8 cellular contexts compared by ENCODE assay signal in the genomic region with DNA sequence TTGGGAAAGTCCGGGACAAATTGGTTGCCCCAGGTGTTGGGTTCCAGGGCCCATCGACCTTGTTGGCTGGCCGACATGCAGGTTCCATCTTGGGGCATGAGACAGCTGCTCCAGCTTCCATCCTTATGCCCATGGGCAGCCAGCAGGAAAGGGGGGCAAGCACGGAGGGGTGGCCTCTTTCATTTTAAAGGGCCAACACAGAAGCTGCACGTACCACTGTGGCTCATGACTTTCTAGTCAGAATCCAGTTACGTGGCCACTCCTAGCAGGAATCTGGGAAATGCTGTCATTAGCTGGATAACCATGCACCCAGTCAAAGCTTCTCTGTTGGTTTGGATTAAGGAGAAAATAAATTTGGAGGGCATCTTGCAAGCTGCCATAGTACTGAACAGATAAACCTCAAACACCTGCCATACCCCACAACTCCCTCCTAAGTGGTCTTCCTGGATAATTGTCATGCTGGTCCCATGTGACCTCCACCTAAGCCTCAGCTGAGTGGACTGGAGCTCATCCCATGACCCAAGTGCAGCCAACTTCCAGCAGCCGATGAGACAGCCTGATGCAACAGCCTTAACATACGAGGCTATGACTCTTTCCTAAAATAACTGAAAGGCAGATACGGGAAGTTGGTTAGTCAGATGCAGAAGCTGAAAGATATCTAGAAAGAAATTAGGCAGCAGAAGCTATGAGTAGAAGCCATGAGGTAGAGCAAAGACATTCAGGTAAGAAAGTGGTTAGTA. TPM values are rescaled to one million over a fixed set of nuclear protein-coding genes. Genes with fewer than 3 reads are reported as not detected.
DNase-seq lines count a peak whose midpoint lies in the region; ATAC-seq and TF ChIP-seq lines count a peak whose summit lies in the region.

No MANE protein-coding gene starts in this region.

- DNase-seq in GM10266 (ENCODE audit: extremely low spot score), result peak; percentile 31
- peak; percentile 93 for DNase-seq in SIG-M5 treated with dmso at 0.1 percent for 504 hours (lab: John Stamatoyannopoulos, UW; ENCODE audit: unreplicated experiment)
- DNase-seq in right cardiac atrium, result peak; percentile 59 to 63 (median 62)
- DNase-seq in NCI-H187 (lab: John Stamatoyannopoulos, UW), result no peak
- no peak for DNase-seq in WTC11 (ENCODE audit: low spot score)
- DNase-seq in stimulated activated CD4-positive, alpha-beta T cell treated with anti-CD3 and anti-CD28 coated beads, Interleukin-12 subunit alpha, Interleukin-12 subunit beta, amount 100 ng/mL, for 4 hours, result no peak

- ATAC-seq in HG02623 (IDR thresholded peaks at IDR 0.05; ENCODE audit: unreplicated experiment) (peak; percentile 42), right cardiac atrium (peak; percentile 84 to 92), WTC11 (no peak), GM21737 (IDR thresholded peaks at IDR 0.05; ENCODE audit: unreplicated experiment) (no peak)

- H3K4me3 ChIP-seq in right cardiac atrium (ENCODE audit: low read length), result no peak overlapping the region

- H3K4me3 Mint-ChIP-seq in WTC11, result no peak overlapping the region

- WGBS in right cardiac atrium, result 67% methylated on average over 9 of the region's 9 CpGs

- H3K4me1 ChIP-seq in right cardiac atrium (ENCODE audit: control insufficient read depth, insufficient read depth, low read length), result peaks cover 5% of the 10 kb centered on the region

- POLR2A ChIA-PET in WTC11 (lab: Charles Lee), result no interaction called here

- H3K36me3 Mint-ChIP-seq in WTC11, result peaks cover 11% of the 10 kb centered on the region

- CTCF ChIA-PET in WTC11 (lab: Charles Lee), result interaction anchor here (0.8 to 2.5 kb wide), 2 partner anchors 9 to 33 kb away, joined by 3 to 7 read pairs; no protein-coding TSS in a partner anchor

- no peaks in the 10 kb centered on the region for H3K9me3 ChIP-seq in right cardiac atrium (ENCODE audit: control insufficient read depth, low read length)

- H3K4me1 Mint-ChIP-seq in WTC11, result peaks cover 5% of the 10 kb centered on the region

- H3K27me3 ChIP-seq in right cardiac atrium (ENCODE audit: control insufficient read depth, insufficient read depth), result no peaks in the 10 kb centered on the region

- no peak for TF ChIP-seq CTCF in GM10266 (IDR thresholded peaks at IDR 0.05; ENCODE audit: control insufficient read depth, insufficient read depth, low read depth, missing control alignments)
- TF ChIP-seq CTCF in WTC11 (IDR thresholded peaks at IDR 0.05), result no peak

- peaks cover 3% of the 10 kb centered on the region; the same call in 1 of the 2 replicates for H3K27me3 Mint-ChIP-seq in WTC11 (ENCODE audit: low read depth)

- H3K27ac ChIP-seq in right cardiac atrium (ENCODE audit: low read length), result peak overlapping the region; percentile 58

- H3K9me3 Mint-ChIP-seq in WTC11, result peaks cover 12% of the 10 kb centered on the region

- H3K27ac Mint-ChIP-seq in WTC11, result no peak overlapping the region

- intact Hi-C loops in right cardiac atrium (cut with DNase I), result no loop called here

TF ChIP-seq in WTC11, 78 proteins besides CTCF, POLR2A, EP300 and RAD21:
- TF ChIP-seq, protein P1, sequence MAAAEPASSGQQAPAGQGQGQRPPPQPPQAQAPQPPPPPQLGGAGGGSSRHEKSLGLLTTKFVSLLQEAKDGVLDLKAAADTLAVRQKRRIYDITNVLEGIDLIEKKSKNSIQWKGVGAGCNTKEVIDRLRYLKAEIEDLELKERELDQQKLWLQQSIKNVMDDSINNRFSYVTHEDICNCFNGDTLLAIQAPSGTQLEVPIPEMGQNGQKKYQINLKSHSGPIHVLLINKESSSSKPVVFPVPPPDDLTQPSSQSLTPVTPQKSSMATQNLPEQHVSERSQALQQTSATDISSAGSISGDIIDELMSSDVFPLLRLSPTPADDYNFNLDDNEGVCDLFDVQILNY (CRISPR knock-in tag; IDR thresholded peaks at IDR 0.05), result no peak
- TF ChIP-seq, protein P2, sequence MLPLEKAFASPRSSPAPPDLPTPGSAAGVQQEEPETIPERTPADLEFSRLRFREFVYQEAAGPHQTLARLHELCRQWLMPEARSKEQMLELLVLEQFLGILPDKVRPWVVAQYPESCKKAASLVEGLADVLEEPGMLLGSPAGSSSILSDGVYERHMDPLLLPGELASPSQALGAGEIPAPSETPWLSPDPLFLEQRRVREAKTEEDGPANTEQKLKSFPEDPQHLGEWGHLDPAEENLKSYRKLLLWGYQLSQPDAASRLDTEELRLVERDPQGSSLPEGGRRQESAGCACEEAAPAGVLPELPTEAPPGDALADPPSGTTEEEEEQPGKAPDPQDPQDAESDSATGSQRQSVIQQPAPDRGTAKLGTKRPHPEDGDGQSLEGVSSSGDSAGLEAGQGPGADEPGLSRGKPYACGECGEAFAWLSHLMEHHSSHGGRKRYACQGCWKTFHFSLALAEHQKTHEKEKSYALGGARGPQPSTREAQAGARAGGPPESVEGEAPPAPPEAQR (CRISPR knock-in tag; IDR thresholded peaks at IDR 0.05), result no peak
- TF ChIP-seq MAX (CRISPR knock-in tag; IDR thresholded peaks at IDR 0.05) (no peak), JAZF1 (CRISPR knock-in tag; IDR thresholded peaks at IDR 0.05) (no peak), HMGXB4 (CRISPR knock-in tag; IDR thresholded peaks at IDR 0.05) (no peak), NFATC4 (CRISPR knock-in tag; IDR thresholded peaks at IDR 0.05) (no peak), ZNF671 (CRISPR knock-in tag; IDR thresholded peaks at IDR 0.05) (no peak), TEAD1 (CRISPR knock-in tag; IDR thresholded peaks at IDR 0.05) (no peak), ZNF219 (CRISPR knock-in tag; IDR thresholded peaks at IDR 0.05; ENCODE audit: borderline replicate concordance) (no peak), ERG (CRISPR knock-in tag; IDR thresholded peaks at IDR 0.05) (no peak), NR3C1 (CRISPR knock-in tag; conservative IDR thresholded peaks at IDR 0.05; ENCODE audit: low read depth) (no peak), CREB1 (CRISPR knock-in tag; IDR thresholded peaks at IDR 0.05) (no peak), SMAD3 (CRISPR knock-in tag; IDR thresholded peaks at IDR 0.05; ENCODE audit: borderline replicate concordance) (no peak)

RNA-seq across cellular contexts. Expression of gene GSDME, which starts 21.4 kb away (rescaled TPM):
- total RNA-seq in right cardiac atrium, result 1 to 10 TPM; 5.1 to 9.9 (median 6.4) TPM
- polyA plus RNA-seq in right cardiac atrium, result 4.9 TPM
- total RNA-seq in WTC11 (2021), result 4.8 to 5.8 TPM (median 5.2 TPM) in 3 replicates

Comparison
In these comparisons a context has a peak if more than half of its experiments do, and no peak if none do; other contexts are left out.
1. DNase-seq: peak in GM10266 (single experiment), SIG-M5 treated with dmso at 0.1 percent for 504 hours (single experiment) and right cardiac atrium (3 of 3); none in NCI-H187 (0 of 2), WTC11 (single experiment) and stimulated activated CD4-positive, alpha-beta T cell treated with anti-CD3 and anti-CD28 coated beads, Interleukin-12 subunit alpha, Interleukin-12 subunit beta, amount 100 ng/mL, for 4 hours (single experiment).
2. ATAC-seq: peak in HG02623 (single experiment) and right cardiac atrium (2 of 2); none in WTC11 (single experiment) and GM21737 (single experiment).